8 cellular contexts compared by ENCODE assay signal in genomic region chr14:54488646-54489317, GRCh38. TPM values are rescaled to one million over a fixed set of nuclear protein-coding genes. Genes with fewer than 3 reads are reported as not detected.
DNase-seq lines count a peak whose midpoint lies in the region; ATAC-seq, FAIRE-seq and TF ChIP-seq lines count a peak whose summit lies in the region.

Gene GMFB (minus strand): TSS chr14:54488980. CDS start chr14:54488927, 53 bp downstream.

- peak in 2 of 4 donors; percentile 74 to 80 for TF ChIP-seq POLR2A in esophagus squamous epithelium (IDR thresholded peaks at IDR 0.05)

- H3K4me1 Mint-ChIP-seq in activated T-cell treated with anti-CD3 and anti-CD28 coated beads, Interleukin-2, amount 50 U/mL, for 72 hours (ENCODE audit: low read depth): peaks cover 57% of the 10 kb centered on the region
- H3K4me1 Mint-ChIP-seq in naive B cell: peaks cover 56 to 66% (median 63%) of the 10 kb centered on the region in 3 donors
- peaks cover 55% of the 10 kb centered on the region for H3K4me1 Mint-ChIP-seq in stimulated activated memory B cell treated with anti-CD40 and anti-IgM and Interleukin-4, amounts not matched to agents 10 μg/mL and 1 μg/mL and 100 μg/mL, for 72 hours

- no peaks in the 10 kb centered on the region; the same call in 1 of the 2 replicates for H4K20me1 ChIP-seq in Karpas-422 (ENCODE audit: insufficient read depth, low read depth, low read length)

- H3K9me3 ChIP-seq in Karpas-422 (ENCODE audit: low read length) (no peaks in the 10 kb centered on the region), esophagus squamous epithelium (no peaks in the 10 kb centered on the region)

- no peaks in the 10 kb centered on the region for H3K27me3 ChIP-seq in Karpas-422 (ENCODE audit: low read length)
- H3K27me3 ChIP-seq in esophagus squamous epithelium: no peaks in the 10 kb centered on the region

- H3K36me3 ChIP-seq in Karpas-422 (ENCODE audit: insufficient read depth, low read length) (peaks cover 1% of the 10 kb centered on the region), esophagus squamous epithelium (no peaks in the 10 kb centered on the region)

- no peaks in the 10 kb centered on the region for H3K9me2 ChIP-seq in Karpas-422 (replicated peaks; ENCODE audit: insufficient read depth, low read length)

- peak within 1 kb of the TSS; percentile 98 for H2AFZ ChIP-seq in Karpas-422 (ENCODE audit: low read length)

- H3K27ac Mint-ChIP-seq in activated T-cell treated with anti-CD3 and anti-CD28 coated beads, Interleukin-2, amount 50 U/mL, for 72 hours: peak within 1 kb of the TSS; percentile 92
- peak within 1 kb of the TSS; percentile 95 to 99 (median 97) for H3K27ac Mint-ChIP-seq in naive B cell
- H3K27ac Mint-ChIP-seq in stimulated activated memory B cell treated with anti-CD40 and anti-IgM and Interleukin-4, amounts not matched to agents 10 μg/mL and 1 μg/mL and 100 μg/mL, for 72 hours: peak within 1 kb of the TSS; percentile 92

- DNase-seq in Daoy (ENCODE audit: low read depth) (peak; percentile 97), Karpas-422 (peak; percentile 98), RCC 7860 (ENCODE audit: low spot score) (peak; percentile 63), esophagus squamous epithelium (lab: John Stamatoyannopoulos, UW) (peak; percentile 68), naive B cell (peak; percentile 84)
- peak; percentile 88 to 89 for DNase-seq in activated T-cell treated with anti-CD3 and anti-CD28 coated beads, Interleukin-2, amount 50 U/mL, for 72 hours

- peak; percentile 89 for ATAC-seq in GM21825 (IDR thresholded peaks at IDR 0.05; ENCODE audit: unreplicated experiment)
- peak; percentile 96 to 97 for ATAC-seq in activated T-cell treated with anti-CD3 and anti-CD28 coated beads, Interleukin-2, amount 50 U/mL, for 72 hours (replicated peaks in 1 of 2)
- peak; percentile 95 to 97 for ATAC-seq in naive B cell (ENCODE audit: low read depth in 2 of 2)
- ATAC-seq in stimulated activated memory B cell treated with anti-CD40 and anti-IgM and Interleukin-4, amounts not matched to agents 10 μg/mL and 1 μg/mL and 100 μg/mL, for 72 hours: peak; percentile 98

- H3K4me1 ChIP-seq in Karpas-422 (ENCODE audit: low read length) (peaks cover 51% of the 10 kb centered on the region), esophagus squamous epithelium (peaks cover 0 to 59% (median 11%) of the 10 kb centered on the region in 3 donors)

- peak within 1 kb of the TSS; percentile 92 for H3K4me2 ChIP-seq in Karpas-422 (ENCODE audit: low read depth, low read length, poor library complexity, severe bottlenecking)

- TF ChIP-seq CTCF in esophagus squamous epithelium (IDR thresholded peaks at IDR 0.05): peak in 5 of 6 experiments; percentile 22 to 57 (median 27)

- no peak for FAIRE-seq in RCC 7860 (lab: Jason Lieb, UNC)

- peaks cover 59% of the 10 kb centered on the region for H3K79me2 ChIP-seq in Karpas-422 (ENCODE audit: low read length)

- H3K4me3 Mint-ChIP-seq in activated T-cell treated with anti-CD3 and anti-CD28 coated beads, Interleukin-2, amount 50 U/mL, for 72 hours: peak within 1 kb of the TSS; percentile 83 to 87
- peak within 1 kb of the TSS; percentile 78 to 96 (median 94) for H3K4me3 Mint-ChIP-seq in naive B cell
- peak within 1 kb of the TSS; percentile 84 for H3K4me3 Mint-ChIP-seq in stimulated activated memory B cell treated with anti-CD40 and anti-IgM and Interleukin-4, amounts not matched to agents 10 μg/mL and 1 μg/mL and 100 μg/mL, for 72 hours

- H3K27ac ChIP-seq in Karpas-422 (ENCODE audit: low read length) (peak within 1 kb of the TSS; percentile 69), esophagus squamous epithelium (peak within 1 kb of the TSS; percentile 90 to 96 (median 95))

- H3K9ac ChIP-seq in Karpas-422 (ENCODE audit: low read length): peak within 1 kb of the TSS; percentile 97

- peaks cover 1 to 7% of the 10 kb centered on the region in 2 donors for H3K36me3 Mint-ChIP-seq in activated T-cell treated with anti-CD3 and anti-CD28 coated beads, Interleukin-2, amount 50 U/mL, for 72 hours (ENCODE audit: insufficient read depth in 2 of 2)
- no peaks in the 10 kb centered on the region for H3K36me3 Mint-ChIP-seq in naive B cell
- H3K36me3 Mint-ChIP-seq in stimulated activated memory B cell treated with anti-CD40 and anti-IgM and Interleukin-4, amounts not matched to agents 10 μg/mL and 1 μg/mL and 100 μg/mL, for 72 hours: peaks cover 11% of the 10 kb centered on the region

- H3K9me3 Mint-ChIP-seq in activated T-cell treated with anti-CD3 and anti-CD28 coated beads, Interleukin-2, amount 50 U/mL, for 72 hours: no peaks in the 10 kb centered on the region
- peaks cover 0 to 2% (median 0%) of the 10 kb centered on the region in 7 donors for H3K9me3 Mint-ChIP-seq in naive B cell
- H3K9me3 Mint-ChIP-seq in stimulated activated memory B cell treated with anti-CD40 and anti-IgM and Interleukin-4, amounts not matched to agents 10 μg/mL and 1 μg/mL and 100 μg/mL, for 72 hours: no peaks in the 10 kb centered on the region

- intact Hi-C loops in esophagus squamous epithelium (cut with DNase I): no loop called here

- 0 to 1% methylated on average over 18 to 23 of the region's 51 CpGs for WGBS in esophagus squamous epithelium, 2 donors

- H3K4me3 ChIP-seq in Karpas-422 (ENCODE audit: low read length) (peak within 1 kb of the TSS; percentile 90), esophagus squamous epithelium (peak within 1 kb of the TSS; percentile 50 to 88 (median 76))

- H3K27me3 Mint-ChIP-seq in activated T-cell treated with anti-CD3 and anti-CD28 coated beads, Interleukin-2, amount 50 U/mL, for 72 hours (ENCODE audit: low read depth): no peaks in the 10 kb centered on the region
- no peaks in the 10 kb centered on the region for H3K27me3 Mint-ChIP-seq in naive B cell
- no peaks in the 10 kb centered on the region for H3K27me3 Mint-ChIP-seq in stimulated activated memory B cell treated with anti-CD40 and anti-IgM and Interleukin-4, amounts not matched to agents 10 μg/mL and 1 μg/mL and 100 μg/mL, for 72 hours

RNA-seq across cellular contexts. Expression of gene GMFB, which starts in this region (rescaled TPM):
- total RNA-seq in Daoy (2014; rRNA removed; shearing (Covaris generic)): 146 and 151 TPM in 2 replicates
- total RNA-seq in Karpas-422 (2014; rRNA removed; shearing (Covaris generic); ENCODE audit: low replicate concordance): 35.9 and 81.8 TPM in 2 replicates
- 10 to 100 TPM; 29.9 to 34.4 TPM for total RNA-seq in activated T-cell treated with anti-CD3 and anti-CD28 coated beads, Interleukin-2, amount 50 U/mL, for 72 hours
- total RNA-seq in esophagus squamous epithelium: 10 to 100 TPM; 10.2 to 69.8 (median 36.2) TPM
- 10 to 100 TPM; 36.4 to 45.5 (median 39.7) TPM for polyA plus RNA-seq in naive B cell (ENCODE audit: low read depth in 6 of 6)

Comparison
In these comparisons a context has a peak if more than half of its experiments do, and no peak if none do; other contexts are left out.
1. Peak in every context shown above with its lines: DNase-seq, ATAC-seq, H3K4me3 ChIP-seq and H3K27ac ChIP-seq.